ENCODE assay signal across 13 cellular contexts in genomic region chr5:143985832-143986485, GRCh38.
A peak's percentile ranks its signal among the peaks of the same experiment; 100 is the strongest.
DNase-seq lines count a peak whose midpoint lies in the region; ATAC-seq and TF ChIP-seq lines count a peak whose summit lies in the region.
"Had no signal": no experiment of that assay in that cellular context is flagged by ENCODE, and none has a peak within 500 bp of the region (broad histone marks: within the 10 kb centered on the region; RNA-seq: fewer than 3 reads in every experiment).

No MANE protein-coding gene starts in this region.

- TF ChIP-seq CTCF in HFFc6 (IDR thresholded peaks at IDR 0.05): no peak

- no peaks in the 10 kb centered on the region for H3K9me3 Mint-ChIP-seq in HFFc6

- no peak for TF ChIP-seq POLR2A in GM18505 (IDR thresholded peaks at IDR 0.05; ENCODE audit: borderline replicate concordance, extremely low read depth, insufficient read depth, insufficient read length)

- H3K4me3 Mint-ChIP-seq in HFFc6 (peak overlapping the region; percentile 67), T-helper 17 cell (no peak overlapping the region)
- H3K4me3 Mint-ChIP-seq: activated CD8-positive, alpha-beta memory T cell treated with anti-CD3 and anti-CD28 coated beads, Interleukin-2, amount 10 ng/mL, durations not matched to agents 7 days and 5 days had no signal

- H3K4me1 Mint-ChIP-seq in HFFc6 (ENCODE audit: low read depth) (peaks cover 75% of the 10 kb centered on the region), T-helper 17 cell (peaks cover 6% of the 10 kb centered on the region)

- H3K36me3 Mint-ChIP-seq in HFFc6 (ENCODE audit: low read depth) (peaks cover 29% of the 10 kb centered on the region), T-helper 17 cell (ENCODE audit: low read depth) (no peaks in the 10 kb centered on the region)
- H3K36me3 Mint-ChIP-seq: activated CD8-positive, alpha-beta memory T cell treated with anti-CD3 and anti-CD28 coated beads, Interleukin-2, amount 10 ng/mL, durations not matched to agents 7 days and 5 days had no signal

- no peaks in the 10 kb centered on the region for H3K9me3 ChIP-seq in T-helper 17 cell (ENCODE audit: control insufficient read depth, low read length, poor library complexity, severe bottlenecking)
- H3K9me3 ChIP-seq: gastrocnemius medialis had no signal

- DNase-seq in A172 (ENCODE audit: low spot score): peak; percentile 38
- DNase-seq in HFFc6: peak; percentile 87
- peak; percentile 28 for DNase-seq in astrocyte of the hippocampus (ENCODE audit: low read depth, low spot score)
- peak; percentile 86 for DNase-seq in iris pigment epithelial cell (ENCODE audit: low read depth)
- no peak for DNase-seq in T-helper 17 cell
- DNase-seq in activated T-cell treated with anti-CD3 and anti-CD28 coated beads for 4 hours: no peak
- DNase-seq in stimulated activated CD4-positive, alpha-beta T cell treated with anti-CD3 and anti-CD28 coated beads, Interleukin-15, amount 100 ng/mL, for 24 hours: no peak
- DNase-seq: activated CD8-positive, alpha-beta memory T cell treated with anti-CD3 and anti-CD28 coated beads, Interleukin-2, amount 10 ng/mL, durations not matched to agents 7 days and 5 days; gastrocnemius medialis; NCI-H345; stimulated activated CD8-positive, alpha-beta memory T cell treated with anti-CD3 and anti-CD28 coated beads, Interleukin-4, amount 100 ng/mL, for 48 hours; SW 1271 had no signal

- H3K27me3 Mint-ChIP-seq in HFFc6 (ENCODE audit: insufficient read depth): no peaks in the 10 kb centered on the region; the same call in 1 of the 2 replicates
- H3K27me3 Mint-ChIP-seq in T-helper 17 cell: peaks cover 13% of the 10 kb centered on the region

- ATAC-seq in GM18505 (IDR thresholded peaks at IDR 0.05; ENCODE audit: unreplicated experiment) (no peak), T-helper 17 cell (no peak)
- ATAC-seq: activated CD8-positive, alpha-beta memory T cell treated with anti-CD3 and anti-CD28 coated beads, Interleukin-2, amount 10 ng/mL, durations not matched to agents 7 days and 5 days had no signal

- H3K27ac Mint-ChIP-seq in HFFc6 (peak overlapping the region; percentile 94), T-helper 17 cell (no peak overlapping the region)
- H3K27ac Mint-ChIP-seq: activated CD8-positive, alpha-beta memory T cell treated with anti-CD3 and anti-CD28 coated beads, Interleukin-2, amount 10 ng/mL, durations not matched to agents 7 days and 5 days had no signal

Comparison
In these comparisons a context has a peak if more than half of its experiments do, and no peak if none do; other contexts are left out.
1. DNase-seq: peak in A172 (single experiment), HFFc6 (single experiment), astrocyte of the hippocampus (single experiment) and iris pigment epithelial cell (single experiment); none in T-helper 17 cell (0 of 3), activated T-cell treated with anti-CD3 and anti-CD28 coated beads for 4 hours (single experiment) and stimulated activated CD4-positive, alpha-beta T cell treated with anti-CD3 and anti-CD28 coated beads, Interleukin-15, amount 100 ng/mL, for 24 hours (single experiment).